Comparison of ENCODE assay signal across 11 cellular contexts in the genomic region with DNA sequence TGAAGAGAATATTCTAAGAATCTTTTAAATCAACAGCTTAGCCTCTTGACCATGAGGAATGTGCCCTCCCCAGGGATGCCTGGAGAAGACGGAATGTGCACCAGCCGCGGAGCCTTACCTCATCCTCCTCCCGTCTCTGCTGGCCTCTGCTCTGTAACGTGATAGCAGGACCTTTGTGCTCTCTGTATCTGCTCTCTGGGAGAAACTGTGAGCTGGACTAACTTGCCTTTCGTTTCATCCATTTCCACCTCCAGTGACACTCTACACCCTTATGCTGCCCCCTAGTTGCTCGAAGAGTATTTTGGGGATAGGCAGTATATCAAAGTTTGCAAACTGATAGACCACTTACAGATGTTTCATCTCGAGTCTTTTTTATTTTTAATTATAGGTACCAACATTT.
DNase-seq lines count a peak whose midpoint lies in the region; ATAC-seq, FAIRE-seq and TF ChIP-seq lines count a peak whose summit lies in the region.
"Had no signal": no experiment of that assay in that cellular context is flagged by ENCODE, and none has a peak within 500 bp of the region (broad histone marks: within the 10 kb centered on the region; RNA-seq: fewer than 3 reads in every experiment).

No MANE protein-coding gene starts in this region.

- H3K4me3 Mint-ChIP-seq in MCF 10A (ENCODE audit: unreplicated experiment) = no peak overlapping the region
- H3K4me3 Mint-ChIP-seq in astrocyte (ENCODE audit: unreplicated experiment) = no peak overlapping the region

- ATAC-seq in HG02973 (IDR thresholded peaks at IDR 0.05; ENCODE audit: unreplicated experiment) = no peak
- ATAC-seq in HG03342 (IDR thresholded peaks at IDR 0.05; ENCODE audit: unreplicated experiment) = no peak

- H3K27ac ChIP-seq in mammary epithelial cell (ENCODE audit: insufficient read depth, low read depth, low read length) (no peak overlapping the region), astrocyte (ENCODE audit: low read depth, low read length) (peak overlapping the region; percentile 43)
- H3K27ac ChIP-seq: C4-2B had no signal

- H3K36me3 ChIP-seq in mammary epithelial cell (ENCODE audit: insufficient read depth, low read length) (no peaks in the 10 kb centered on the region), astrocyte (ENCODE audit: insufficient read depth, low read length) (no peaks in the 10 kb centered on the region), kidney epithelial cell (ENCODE audit: control insufficient read depth, insufficient read depth, low read length) (no peaks in the 10 kb centered on the region)

- H3K4me1 Mint-ChIP-seq in MCF 10A (ENCODE audit: insufficient read depth, unreplicated experiment) (no peaks in the 10 kb centered on the region), astrocyte (ENCODE audit: low read depth, unreplicated experiment) (peaks cover 18% of the 10 kb centered on the region)

- intact Hi-C loops in MCF 10A (cut with micrococcal nuclease) = loop anchor here (1.0 to 5.0 kb wide), 3 partner anchors 145 to 570 kb away; no protein-coding TSS in a partner anchor
- intact Hi-C loops in mammary epithelial cell (cut with micrococcal nuclease) = loop anchor here (1.0 kb wide), 1 partner anchor 143 kb away; no protein-coding TSS in a partner anchor

- CTCF ChIA-PET in MCF 10A (lab: Yijun Ruan, JAX) = interaction anchor here (0.6 to 5.5 kb wide), 9 partner anchors 14 to 318 kb away, joined by 3 to 31 read pairs (median 3); no protein-coding TSS in a partner anchor
- CTCF ChIA-PET in mammary epithelial cell (lab: Charles Lee; ENCODE audit: low non-redundant PET) = interaction anchor here (0.6 kb wide), 1 partner anchor 142 kb away, joined by 3 read pairs; no protein-coding TSS in a partner anchor

- H3K27ac Mint-ChIP-seq in MCF 10A (ENCODE audit: low read depth, unreplicated experiment) (no peak overlapping the region), astrocyte (ENCODE audit: unreplicated experiment) (peak overlapping the region; percentile 5)

- dilution Hi-C loops in mammary epithelial cell (cut with HindIII; ENCODE audit: low sequenced_read_pairs) = no loop called here

- POLR2A ChIA-PET in MCF 10A (lab: Yijun Ruan, JAX) = interaction anchor here (0.7 kb wide), 1 partner anchor 69 kb away, joined by 3 read pairs; no protein-coding TSS in a partner anchor

- DNase-seq in MCF 10A (ENCODE audit: unreplicated experiment) (peak; percentile 76), mammary epithelial cell (no peak), astrocyte (ENCODE audit: low read depth) (peak; percentile 82), kidney epithelial cell (ENCODE audit: low read depth) (peak; percentile 21), OCI-M2 (lab: John Stamatoyannopoulos, UW; ENCODE audit: unreplicated experiment) (no peak)
- DNase-seq in activated naive CD4-positive, alpha-beta T cell treated with anti-CD3 and anti-CD28 coated beads, Interleukin-2, amount 50 U/mL, for 16 hours = no peak
- DNase-seq: anterior cingulate cortex, small intestine had no signal

- peak; percentile 41 for FAIRE-seq in astrocyte (lab: Jason Lieb, UNC)
- FAIRE-seq: small intestine had no signal

- H3K4me2 ChIP-seq in mammary epithelial cell (ENCODE audit: insufficient read depth, low read depth, low read length) (no peak overlapping the region), astrocyte (ENCODE audit: low read length) (peak overlapping the region; percentile 61)

- H3K27me3 Mint-ChIP-seq in MCF 10A (ENCODE audit: insufficient read depth, unreplicated experiment) = no peaks in the 10 kb centered on the region
- no peaks in the 10 kb centered on the region for H3K27me3 Mint-ChIP-seq in astrocyte (ENCODE audit: low read depth, unreplicated experiment)

- H3K9me3 ChIP-seq in mammary epithelial cell (replicated peaks; ENCODE audit: insufficient read depth, low read length) (no peaks in the 10 kb centered on the region), astrocyte (ENCODE audit: insufficient read depth, low read depth, low read length) (no peaks in the 10 kb centered on the region)

- H3K36me3 Mint-ChIP-seq in MCF 10A (ENCODE audit: insufficient read depth, unreplicated experiment) = no peaks in the 10 kb centered on the region
- H3K36me3 Mint-ChIP-seq in astrocyte (ENCODE audit: low read depth, unreplicated experiment) = no peaks in the 10 kb centered on the region

- H3K4me3 ChIP-seq in mammary epithelial cell (replicated peaks in 1 of 3; ENCODE audit: insufficient read depth in 1 of 3, low read depth in 2 of 3, low read length in 3 of 3) (no peak overlapping the region), astrocyte (ENCODE audit: insufficient read depth, low read depth, low read length) (no peak overlapping the region), kidney epithelial cell (ENCODE audit: low read depth, low read length) (no peak overlapping the region)

- BruUV-seq in MCF 10A (replicated peaks; lab: Mats Ljungman, UMichigan) = no TSS peak
- no TSS peak for BruUV-seq in mammary epithelial cell (replicated peaks; lab: Mats Ljungman, UMichigan)

- H3K9ac ChIP-seq in mammary epithelial cell (ENCODE audit: insufficient read depth, low read length) = no peak overlapping the region
- H3K9ac ChIP-seq in astrocyte (ENCODE audit: low read length) = peak overlapping the region; percentile 4

- no peak overlapping the region for H2AFZ ChIP-seq in mammary epithelial cell (ENCODE audit: low read depth, low read length)
- no peak overlapping the region for H2AFZ ChIP-seq in astrocyte (ENCODE audit: low read depth, low read length)

- no peak for TF ChIP-seq CTCF in MCF 10A (IDR thresholded peaks at IDR 0.05; ENCODE audit: unreplicated experiment)
- TF ChIP-seq CTCF in mammary epithelial cell (conservative IDR thresholded peaks at IDR 0.05 in 1 of 2, IDR thresholded peaks at IDR 0.05 in 1 of 2; ENCODE audit: extremely low read depth in 1 of 2, insufficient read depth in 1 of 2, low read depth in 1 of 2, low read length in 2 of 2) = peak in 1 of 2 donors; percentile 17
- peak; percentile 39 for TF ChIP-seq CTCF in astrocyte (IDR thresholded peaks at IDR 0.05; ENCODE audit: insufficient read depth, low read depth, low read length)
- peak; percentile 25 for TF ChIP-seq CTCF in kidney epithelial cell (IDR thresholded peaks at IDR 0.05; ENCODE audit: insufficient read depth, low read length, poor library complexity, severe bottlenecking)

- H3K4me1 ChIP-seq in mammary epithelial cell (ENCODE audit: insufficient read depth, low read length) (no peaks in the 10 kb centered on the region), astrocyte (ENCODE audit: insufficient read depth, low read length) (peaks cover 14% of the 10 kb centered on the region)

- H4K20me1 ChIP-seq in mammary epithelial cell (ENCODE audit: insufficient read depth, low read length) (no peaks in the 10 kb centered on the region), astrocyte (ENCODE audit: insufficient read depth, low read length) (no peaks in the 10 kb centered on the region)

- H3K79me2 ChIP-seq in mammary epithelial cell (ENCODE audit: insufficient read depth, low read length) = no peaks in the 10 kb centered on the region
- no peaks in the 10 kb centered on the region for H3K79me2 ChIP-seq in astrocyte (ENCODE audit: insufficient read depth, low read length)

- H3K9me3 Mint-ChIP-seq in MCF 10A (ENCODE audit: unreplicated experiment) (peaks cover 10% of the 10 kb centered on the region), astrocyte (ENCODE audit: unreplicated experiment) (peaks cover 3% of the 10 kb centered on the region)

- in situ Hi-C loops in mammary epithelial cell (cut with MboI; ENCODE audit: low sequenced_read_pairs in 2 of 2) = no loop called here

- 72% methylated on average over 8 of the region's 8 CpGs for WGBS in mammary epithelial cell (ENCODE audit: low coverage, missing lambda C conversion rate)

- H3K27me3 ChIP-seq in mammary epithelial cell (ENCODE audit: insufficient read depth, low read length) = peaks cover 2% of the 10 kb centered on the region
- no peaks in the 10 kb centered on the region for H3K27me3 ChIP-seq in astrocyte (ENCODE audit: insufficient read depth, low read length)
- H3K27me3 ChIP-seq in kidney epithelial cell (ENCODE audit: control insufficient read depth, insufficient read depth, low read length) = no peaks in the 10 kb centered on the region

Comparison
In these comparisons a context has a peak if more than half of its experiments do, and no peak if none do; other contexts are left out.
1. DNase-seq: peak in MCF 10A (single experiment), astrocyte (single experiment) and kidney epithelial cell (single experiment); none in mammary epithelial cell (single experiment), activated naive CD4-positive, alpha-beta T cell treated with anti-CD3 and anti-CD28 coated beads, Interleukin-2, amount 50 U/mL, for 16 hours (single experiment) and OCI-M2 (single experiment).